8 cellular contexts compared by ENCODE assay signal in genomic region chr5:143066556-143067281, GRCh38.
DNase-seq lines count a peak whose midpoint lies in the region; ATAC-seq, FAIRE-seq and TF ChIP-seq lines count a peak whose summit lies in the region.

No MANE protein-coding gene starts in this region.

- intact Hi-C loops in heart right ventricle (cut with DNase I): loop anchor here in 2 of 10 donors (10.0 kb wide), 3 partner anchors 62 to 142 kb away; no protein-coding TSS in a partner anchor
- intact Hi-C loops in spleen (cut with DNase I; ENCODE audit: low total_unique reads): no loop called here
- intact Hi-C loops in left lung (cut with DNase I): loop anchor here in 1 of 2 donors (5.0 to 10.0 kb wide), 2 partner anchors 58 to 346 kb away; no protein-coding TSS in a partner anchor

- H3K4me1 ChIP-seq in heart right ventricle: peaks cover 9 to 60% (median 54%) of the 10 kb centered on the region in 9 donors
- peaks cover 0 to 46% of the 10 kb centered on the region in 2 donors for H3K4me1 ChIP-seq in right atrium auricular region
- peaks cover 9 to 54% (median 32%) of the 10 kb centered on the region in 6 donors for H3K4me1 ChIP-seq in spleen
- peaks cover 29 to 49% of the 10 kb centered on the region in 2 donors for H3K4me1 ChIP-seq in left lung

- no peak for FAIRE-seq in urothelium cell line (lab: Jason Lieb, UNC)

- ATAC-seq in heart right ventricle (peak in 4 of 8 donors; percentile 3 to 21 (median 6)), HG03196 (IDR thresholded peaks at IDR 0.05; ENCODE audit: unreplicated experiment) (peak; percentile 62), left lung (no peak)
- ATAC-seq in activated T-cell treated with anti-CD3 and anti-CD28 coated beads, Interleukin-2, amount 50 U/mL, for 4 hours: peak; percentile 61 to 69

- WGBS in heart right ventricle, 2 donors: 44 to 56% methylated on average over 8 of the region's 8 CpGs
- WGBS in spleen, 5 donors: 11 to 35% (median 23%) methylated on average over 8 of the region's 8 CpGs

- H3K27me3 Mint-ChIP-seq in activated T-cell treated with anti-CD3 and anti-CD28 coated beads, Interleukin-2, amount 50 U/mL, for 4 hours (ENCODE audit: low read depth): no peaks in the 10 kb centered on the region

- TF ChIP-seq CTCF in heart right ventricle (IDR thresholded peaks at IDR 0.05): no peak
- TF ChIP-seq CTCF in right atrium auricular region (IDR thresholded peaks at IDR 0.05): no peak
- no peak for TF ChIP-seq CTCF in spleen (IDR thresholded peaks at IDR 0.05 in 8 of 11, conservative IDR thresholded peaks at IDR 0.05 in 3 of 11)
- no peak for TF ChIP-seq CTCF in left lung (IDR thresholded peaks at IDR 0.05)

- H3K9me3 ChIP-seq in heart right ventricle (peaks cover 0 to 4% (median 0%) of the 10 kb centered on the region in 11 donors), right atrium auricular region (no peaks in the 10 kb centered on the region), spleen (peaks cover 0 to 5% (median 2%) of the 10 kb centered on the region in 8 donors), left lung (peaks cover 0 to 3% of the 10 kb centered on the region in 2 donors)

- no peak for TF ChIP-seq POLR2A in spleen (IDR thresholded peaks at IDR 0.05)

- H3K27ac ChIP-seq in heart right ventricle: peak overlapping the region in 7 of 10 donors; percentile 19 to 85 (median 36)
- H3K27ac ChIP-seq in right atrium auricular region: peak overlapping the region in 1 of 2 donors; percentile 18
- H3K27ac ChIP-seq in spleen: peak overlapping the region in 7 of 8 donors; percentile 27 to 74 (median 48)
- H3K27ac ChIP-seq in left lung: peak overlapping the region in 1 of 2 donors; percentile 48

- H3K36me3 Mint-ChIP-seq in activated T-cell treated with anti-CD3 and anti-CD28 coated beads, Interleukin-2, amount 50 U/mL, for 4 hours (ENCODE audit: insufficient read depth): peaks cover 61% of the 10 kb centered on the region

- H3K36me3 ChIP-seq in heart right ventricle (peaks cover 0 to 40% (median 3%) of the 10 kb centered on the region in 9 donors), right atrium auricular region (peaks cover 22% of the 10 kb centered on the region), spleen (peaks cover 0 to 62% (median 3%) of the 10 kb centered on the region in 6 donors), left lung (peaks cover 0 to 35% of the 10 kb centered on the region in 2 donors)

- DNase-seq in heart right ventricle: peak in 1 of 2 donors; percentile 43
- DNase-seq in right atrium auricular region (ENCODE audit: low spot score): no peak
- peak; percentile 22 for DNase-seq in activated T-cell treated with anti-CD3 and anti-CD28 coated beads, Interleukin-2, amount 50 U/mL, for 4 hours
- DNase-seq in spleen: no peak
- DNase-seq in left lung: no peak
- no peak for DNase-seq in Kasumi-1 (lab: John Stamatoyannopoulos, UW)
- DNase-seq in urothelium cell line (ENCODE audit: low spot score): no peak

- peaks cover 3% of the 10 kb centered on the region for H3K9me3 Mint-ChIP-seq in activated T-cell treated with anti-CD3 and anti-CD28 coated beads, Interleukin-2, amount 50 U/mL, for 4 hours

- H3K27me3 ChIP-seq in heart right ventricle (no peaks in the 10 kb centered on the region), right atrium auricular region (no peaks in the 10 kb centered on the region), spleen (replicated peaks in 1 of 7) (no peaks in the 10 kb centered on the region), left lung (no peaks in the 10 kb centered on the region)

- peaks cover 20% of the 10 kb centered on the region for H3K4me1 Mint-ChIP-seq in activated T-cell treated with anti-CD3 and anti-CD28 coated beads, Interleukin-2, amount 50 U/mL, for 4 hours (ENCODE audit: low read depth)

- no peak overlapping the region for H3K4me3 ChIP-seq in heart right ventricle
- H3K4me3 ChIP-seq in right atrium auricular region: no peak overlapping the region
- H3K4me3 ChIP-seq in spleen: no peak overlapping the region
- no peak overlapping the region for H3K4me3 ChIP-seq in left lung

- H3K4me3 Mint-ChIP-seq in activated T-cell treated with anti-CD3 and anti-CD28 coated beads, Interleukin-2, amount 50 U/mL, for 4 hours: no peak overlapping the region
